Comparison of ENCODE assay signal across 2 cellular contexts in genomic region chr13:36858285-36858684, GRCh38.
TF ChIP-seq lines count a peak whose summit lies in the region.

No MANE protein-coding gene starts in this region.

TF ChIP-seq in HCT116, 20 proteins besides CTCF, POLR2A, EP300 and RAD21 (continued from another document):
- TF ChIP-seq REST (IDR thresholded peaks at IDR 0.05; ENCODE audit: low read depth) (no peak), MAX (IDR thresholded peaks at IDR 0.05) (no peak), CEBPB (IDR thresholded peaks at IDR 0.05; ENCODE audit: low read depth) (no peak), SIN3A (IDR thresholded peaks at IDR 0.05; ENCODE audit: low read depth) (no peak), SP1 (IDR thresholded peaks at IDR 0.05; ENCODE audit: low read depth) (no peak), FOSL1 (IDR thresholded peaks at IDR 0.05; ENCODE audit: low read depth) (no peak), TCF7L2 (IDR thresholded peaks at IDR 0.05; ENCODE audit: borderline replicate concordance, extremely low read depth, insufficient read depth, insufficient read length) (no peak), ATF3 (IDR thresholded peaks at IDR 0.05) (no peak), SRF (IDR thresholded peaks at IDR 0.05; ENCODE audit: low read depth) (no peak), ELF1 (IDR thresholded peaks at IDR 0.05; ENCODE audit: borderline replicate concordance, low read depth) (no peak), EGR1 (IDR thresholded peaks at IDR 0.05; ENCODE audit: low read depth) (no peak), ZFX (IDR thresholded peaks at IDR 0.05) (no peak), EZH2phosphoT487 (IDR thresholded peaks at IDR 0.05; ENCODE audit: borderline replicate concordance) (no peak), POLR2AphosphoS5 (IDR thresholded peaks at IDR 0.05; ENCODE audit: low read depth, low read length) (no peak), JUND (IDR thresholded peaks at IDR 0.05) (no peak), ZNF274 (IDR thresholded peaks at IDR 0.05; ENCODE audit: low read depth, low read length) (no peak), YY1 (IDR thresholded peaks at IDR 0.05; ENCODE audit: extremely low read depth, insufficient replicate concordance, low read depth, low read length) (no peak)

TF ChIP-seq in WTC11, 78 proteins besides CTCF, POLR2A, EP300 and RAD21 (continued from another document):
- TF ChIP-seq E2F5 (CRISPR knock-in tag; IDR thresholded peaks at IDR 0.05) = no peak
- no peak for TF ChIP-seq JUN (CRISPR knock-in tag; IDR thresholded peaks at IDR 0.05)
- TF ChIP-seq TP53 (CRISPR knock-in tag; IDR thresholded peaks at IDR 0.05) = no peak
TF ChIP-seq in WTC11: peak in this region for 0.
